In genomic region chr18:47519706-47520105, GRCh38 we compare ENCODE assay signal across 8 cellular contexts.
"Had no signal": no experiment of that assay in that cellular context is flagged by ENCODE, and none has a peak within 500 bp of the region (broad histone marks: within the 10 kb centered on the region; RNA-seq: fewer than 3 reads in every experiment).

No MANE protein-coding gene starts in this region.

- H3K4me1 ChIP-seq: HAP-1 had no signal

- H3K27ac Mint-ChIP-seq: GM23338, H9, HFFc6 had no signal

- H3K4me1 Mint-ChIP-seq: GM23338, H9 had no signal

- H3K4me3 ChIP-seq: GM23248, GM23338, HAP-1 had no signal

- H3K36me3 ChIP-seq: HAP-1 had no signal

- H3K9me3 Mint-ChIP-seq: GM23338 had no signal

- DNase-seq: GM23248, GOT3, H7, H9, HCEC 1CT, HFFc6 had no signal

- H3K27ac ChIP-seq: GM23248 had no signal

- H3K9me3 ChIP-seq: HAP-1 had no signal

- H3K4me3 Mint-ChIP-seq: GM23338, H9, HFFc6 had no signal
